ENCODE assay signal across 26 cellular contexts in the genomic region with DNA sequence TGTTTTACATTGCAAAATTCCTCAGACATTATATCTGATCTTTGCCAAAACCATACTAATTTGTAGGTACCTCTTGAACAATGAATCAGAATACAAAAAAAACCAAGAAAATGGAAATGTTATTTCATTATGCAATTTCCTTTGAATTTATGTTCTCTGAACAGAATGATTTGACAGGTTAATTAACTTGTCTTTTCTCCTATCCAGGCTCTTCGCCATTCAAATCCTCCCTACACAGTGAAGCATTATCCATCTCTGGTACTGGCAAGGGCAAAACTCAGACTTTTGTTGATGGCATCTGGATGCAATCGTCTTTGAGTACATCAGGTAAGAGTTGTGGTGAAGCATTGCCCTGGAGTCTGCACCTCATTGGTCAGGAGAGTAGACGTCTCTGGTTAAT.
"Had no signal": no experiment of that assay in that cellular context is flagged by ENCODE, and none has a peak within 500 bp of the region (broad histone marks: within the 10 kb centered on the region; RNA-seq: fewer than 3 reads in every experiment).

No MANE protein-coding gene starts in this region.

- H3K27me3 ChIP-seq: esophagus muscularis mucosa, gastroesophageal sphincter, right lobe of liver, suprapubic skin, tibial artery, upper lobe of left lung, vagina had no signal

- H3K36me3 ChIP-seq: esophagus muscularis mucosa, gastroesophageal sphincter, left ventricle myocardium inferior, lower lobe of right lung, prostate gland, right lobe of liver, suprapubic skin, tibial artery, upper lobe of left lung, vagina had no signal

- H3K27ac ChIP-seq: epithelial cell of prostate, esophagus muscularis mucosa, gastroesophageal sphincter, left ventricle myocardium inferior, lower lobe of right lung, parathyroid adenoma, prostate gland, right lobe of liver, suprapubic skin, tibial artery, upper lobe of left lung, vagina had no signal

- H3K4me1 ChIP-seq: esophagus muscularis mucosa, gastroesophageal sphincter, left ventricle myocardium inferior, lower lobe of right lung, parathyroid adenoma, prostate gland, right lobe of liver, suprapubic skin, tibial artery, upper lobe of left lung, vagina had no signal

- H3K4me3 ChIP-seq: esophagus muscularis mucosa, gastroesophageal sphincter, left ventricle myocardium inferior, lower lobe of right lung, prostate gland, right lobe of liver, suprapubic skin, tibial artery, upper lobe of left lung, vagina had no signal

- H3K4me1 Mint-ChIP-seq: immature natural killer cell; memory B cell; natural killer cell; stimulated activated effector memory CD8-positive, alpha-beta T cell treated with anti-CD3 and anti-CD28 coated beads, Interleukin-12 subunit alpha, Interleukin-12 subunit beta, amount 100 ng/mL, for 72 hours had no signal

- H3K27ac Mint-ChIP-seq: immature natural killer cell; memory B cell; mesothelial cell of epicardium; natural killer cell; stimulated activated effector memory CD8-positive, alpha-beta T cell treated with anti-CD3 and anti-CD28 coated beads, Interleukin-12 subunit alpha, Interleukin-12 subunit beta, amount 100 ng/mL, for 72 hours had no signal

- H3K79me2 ChIP-seq: parathyroid adenoma had no signal

- H3K36me3 Mint-ChIP-seq: immature natural killer cell; memory B cell; mesothelial cell of epicardium; natural killer cell; stimulated activated effector memory CD8-positive, alpha-beta T cell treated with anti-CD3 and anti-CD28 coated beads, Interleukin-12 subunit alpha, Interleukin-12 subunit beta, amount 100 ng/mL, for 72 hours had no signal

- H3K27me3 Mint-ChIP-seq: memory B cell had no signal

- ATAC-seq: gastroesophageal sphincter; left cardiac atrium; lower lobe of right lung; natural killer cell; right lobe of liver; stimulated activated effector memory CD8-positive, alpha-beta T cell treated with anti-CD3 and anti-CD28 coated beads, Interleukin-12 subunit alpha, Interleukin-12 subunit beta, amount 100 ng/mL, for 72 hours; stimulated activated naive CD8-positive, alpha-beta T cell treated with anti-CD3 and anti-CD28 coated beads, Interleukin-15, Interleukin-2, amounts not matched to agents 100 U/mL and 50 U/mL, for 24 hours had no signal

- H3K9ac ChIP-seq: parathyroid adenoma had no signal

- H3K4me3 Mint-ChIP-seq: immature natural killer cell; memory B cell; mesothelial cell of epicardium; natural killer cell; stimulated activated effector memory CD8-positive, alpha-beta T cell treated with anti-CD3 and anti-CD28 coated beads, Interleukin-12 subunit alpha, Interleukin-12 subunit beta, amount 100 ng/mL, for 72 hours had no signal

- DNase-seq: effector memory CD4-positive, alpha-beta T cell; glutamatergic neuron; immature natural killer cell; kidney; left cardiac atrium; left ventricle myocardium inferior; lower lobe of right lung; natural killer cell; occipital lobe; retina; right lobe of liver; stimulated activated CD4-positive, alpha-beta T cell treated with anti-CD3 and anti-CD28 coated beads, Interleukin-4, amount 100 ng/mL, for 1 hour; stimulated activated CD8-positive, alpha-beta memory T cell treated with anti-CD3 and anti-CD28 coated beads, Interleukin-4, amount 100 ng/mL, for 48 hours; stimulated activated naive CD8-positive, alpha-beta T cell treated with anti-CD3 and anti-CD28 coated beads, Interleukin-15, Interleukin-2, amounts not matched to agents 100 U/mL and 50 U/mL, for 24 hours; tibial artery; upper lobe of left lung had no signal

- H3K9me3 ChIP-seq: esophagus muscularis mucosa, gastroesophageal sphincter, lower lobe of right lung, prostate gland, right lobe of liver, suprapubic skin, tibial artery, upper lobe of left lung, vagina had no signal

- H2AFZ ChIP-seq: parathyroid adenoma had no signal
